In the genomic region with DNA sequence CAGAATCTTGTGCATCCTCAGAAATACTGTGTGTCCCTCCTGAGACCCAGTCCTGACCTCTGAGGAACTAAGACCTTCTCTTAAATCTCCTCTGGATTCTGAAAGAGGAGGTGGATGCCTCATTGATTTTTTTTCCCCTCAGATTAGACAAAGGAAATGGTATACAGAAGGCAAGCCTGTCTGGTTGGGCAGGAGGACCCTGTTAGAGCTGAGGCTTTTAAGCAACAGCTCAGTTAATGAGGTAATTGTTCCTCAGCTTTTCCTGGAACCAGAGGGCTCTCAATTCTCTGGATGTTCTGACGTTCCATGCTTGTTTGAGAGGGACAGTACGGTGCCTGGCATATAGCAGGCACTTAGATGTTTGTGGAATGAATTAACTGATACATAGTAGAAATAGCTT, we compare ENCODE assay signal across 17 cellular contexts. TPM values are rescaled to one million over a fixed set of nuclear protein-coding genes. Genes with fewer than 3 reads are reported as not detected.
DNase-seq lines count a peak whose midpoint lies in the region; ATAC-seq and TF ChIP-seq lines count a peak whose summit lies in the region.
"Had no signal": no experiment of that assay in that cellular context is flagged by ENCODE, and none has a peak within 500 bp of the region (broad histone marks: within the 10 kb centered on the region; RNA-seq: fewer than 3 reads in every experiment).

No MANE protein-coding gene starts in this region.

- H3F3A ChIP-seq in OCI-LY1 (ENCODE audit: insufficient read depth, low read length), result peaks cover 7% of the 10 kb centered on the region; the same call in 1 of the 2 replicates

- no peaks in the 10 kb centered on the region for H3K27me3 ChIP-seq in OCI-LY1 (ENCODE audit: insufficient read depth, low read length)
- no peaks in the 10 kb centered on the region for H3K27me3 ChIP-seq in spleen (replicated peaks in 1 of 7)
- no peaks in the 10 kb centered on the region for H3K27me3 ChIP-seq in neuronal stem cell (ENCODE audit: control insufficient read depth in 3 of 3, insufficient read depth in 3 of 3, low read depth in 1 of 3, low read length in 3 of 3)
- H3K27me3 ChIP-seq: ovary, sigmoid colon had no signal

- no peak overlapping the region for H3K23ac ChIP-seq in neuronal stem cell (ENCODE audit: low read depth, low read length, poor library complexity)

- H2AFZ ChIP-seq in OCI-LY1 (ENCODE audit: low read length) (no peak overlapping the region), neuronal stem cell (ENCODE audit: low read length) (no peak overlapping the region)

- H3K27me3 Mint-ChIP-seq in activated CD8-positive, alpha-beta memory T cell treated with anti-CD3 and anti-CD28 coated beads, Interleukin-2, amount 10 ng/mL, durations not matched to agents 7 days and 5 days, result no peaks in the 10 kb centered on the region
- no peaks in the 10 kb centered on the region for H3K27me3 Mint-ChIP-seq in activated naive CD8-positive, alpha-beta T cell treated with anti-CD3 and anti-CD28 coated beads for 36 hours

- H3K36me3 ChIP-seq in OCI-LY1 (ENCODE audit: insufficient read depth, low read length), result peaks cover 58% of the 10 kb centered on the region; the same call in 1 of the 2 replicates
- peaks cover 0 to 91% (median 7%) of the 10 kb centered on the region in 6 donors for H3K36me3 ChIP-seq in spleen
- peaks cover 3 to 9% of the 10 kb centered on the region in 2 donors for H3K36me3 ChIP-seq in neuronal stem cell (replicated peaks in 1 of 2; ENCODE audit: control insufficient read depth in 2 of 2, insufficient read depth in 2 of 2, low read length in 2 of 2)
- H3K36me3 ChIP-seq: ovary had no signal

- H3K18ac ChIP-seq in neuronal stem cell (ENCODE audit: low read length), result no peak overlapping the region

- ATAC-seq in activated CD8-positive, alpha-beta memory T cell treated with anti-CD3 and anti-CD28 coated beads, Interleukin-2, amount 10 ng/mL, durations not matched to agents 7 days and 5 days, result no peak
- ATAC-seq in HG03565 (IDR thresholded peaks at IDR 0.05; ENCODE audit: unreplicated experiment) (no peak), GM19351 (IDR thresholded peaks at IDR 0.05; ENCODE audit: unreplicated experiment) (no peak)

- H3K79me2 ChIP-seq in OCI-LY1 (ENCODE audit: insufficient read depth, low read length), result no peaks in the 10 kb centered on the region

- H3K9ac ChIP-seq in OCI-LY1 (ENCODE audit: low read length), result no peak overlapping the region; the same call in 1 of the 2 replicates
- H3K9ac ChIP-seq in neuronal stem cell (ENCODE audit: low read depth, low read length, poor library complexity), result no peak overlapping the region

- peaks cover 26% of the 10 kb centered on the region for H3K36me3 Mint-ChIP-seq in activated CD8-positive, alpha-beta memory T cell treated with anti-CD3 and anti-CD28 coated beads, Interleukin-2, amount 10 ng/mL, durations not matched to agents 7 days and 5 days
- peaks cover 44% of the 10 kb centered on the region for H3K36me3 Mint-ChIP-seq in activated naive CD8-positive, alpha-beta T cell treated with anti-CD3 and anti-CD28 coated beads for 36 hours

- H3K4me1 ChIP-seq in OCI-LY1 (ENCODE audit: insufficient read depth, low read length, severe bottlenecking) (peaks cover 53% of the 10 kb centered on the region), spleen (peaks cover 12 to 93% (median 57%) of the 10 kb centered on the region in 6 donors), neuronal stem cell (ENCODE audit: control insufficient read depth in 2 of 2, insufficient read depth in 1 of 2, low read depth in 1 of 2, low read length in 2 of 2) (no peaks in the 10 kb centered on the region)

- H3K4me1 Mint-ChIP-seq in activated CD8-positive, alpha-beta memory T cell treated with anti-CD3 and anti-CD28 coated beads, Interleukin-2, amount 10 ng/mL, durations not matched to agents 7 days and 5 days, result peaks cover 48% of the 10 kb centered on the region
- peaks cover 47% of the 10 kb centered on the region for H3K4me1 Mint-ChIP-seq in activated naive CD8-positive, alpha-beta T cell treated with anti-CD3 and anti-CD28 coated beads for 36 hours

- H3K79me1 ChIP-seq in neuronal stem cell (ENCODE audit: low read depth, low read length), result no peaks in the 10 kb centered on the region

- DNase-seq in activated CD8-positive, alpha-beta memory T cell treated with anti-CD3 and anti-CD28 coated beads, Interleukin-2, amount 10 ng/mL, durations not matched to agents 7 days and 5 days, result no peak
- DNase-seq in activated CD8-positive, alpha-beta memory T cell treated with anti-CD3 and anti-CD28 coated beads for 24 hours, result no peak
- DNase-seq in activated naive CD8-positive, alpha-beta T cell treated with anti-CD3 and anti-CD28 coated beads for 36 hours, result no peak
- no peak for DNase-seq in spleen
- no peak for DNase-seq in neuronal stem cell (ENCODE audit: low spot score)
- DNase-seq: activated CD4-positive, alpha-beta T cell treated with anti-CD3 and anti-CD28 coated beads for 4 hours; COR-L47; kidney glomerular epithelial cell; NCI-H1694; ovary; SHP77 treated with DMSO at 0.1 percent for 48 hours; sigmoid colon; stimulated activated CD4-positive, alpha-beta T cell treated with anti-CD3 and anti-CD28 coated beads, Interleukin-2, amount 100 ng/mL, for 24 hours; T-helper 9 cell had no signal

- H2BK12ac ChIP-seq in neuronal stem cell (ENCODE audit: low read length), result no peak overlapping the region

- no peak overlapping the region for H2BK120ac ChIP-seq in neuronal stem cell (ENCODE audit: low read depth, low read length)

- H4K91ac ChIP-seq in neuronal stem cell (ENCODE audit: low read depth, low read length, poor library complexity), result no peak overlapping the region

- H3K4me3 Mint-ChIP-seq in activated CD8-positive, alpha-beta memory T cell treated with anti-CD3 and anti-CD28 coated beads, Interleukin-2, amount 10 ng/mL, durations not matched to agents 7 days and 5 days, result no peak overlapping the region
- no peak overlapping the region for H3K4me3 Mint-ChIP-seq in activated naive CD8-positive, alpha-beta T cell treated with anti-CD3 and anti-CD28 coated beads for 36 hours

- no peaks in the 10 kb centered on the region for H3K9me3 Mint-ChIP-seq in activated CD8-positive, alpha-beta memory T cell treated with anti-CD3 and anti-CD28 coated beads, Interleukin-2, amount 10 ng/mL, durations not matched to agents 7 days and 5 days (ENCODE audit: low read depth)
- H3K9me3 Mint-ChIP-seq in activated naive CD8-positive, alpha-beta T cell treated with anti-CD3 and anti-CD28 coated beads for 36 hours, result no peaks in the 10 kb centered on the region

- H3K4ac ChIP-seq in neuronal stem cell (ENCODE audit: low read length), result no peak overlapping the region

- peak overlapping the region; percentile 99 for H3K27ac ChIP-seq in OCI-LY1 (ENCODE audit: low read depth, low read length, poor library complexity, severe bottlenecking)
- peak overlapping the region in 6 of 8 donors; percentile 7 to 90 (median 82) for H3K27ac ChIP-seq in spleen
- no peak overlapping the region for H3K27ac ChIP-seq in neuronal stem cell (replicated peaks; ENCODE audit: low read length)
- H3K27ac ChIP-seq: ovary had no signal

- no peak overlapping the region for H3K14ac ChIP-seq in neuronal stem cell (ENCODE audit: low read length)

- WGBS in spleen, 5 donors, result 67 to 87% (median 77%) methylated on average over 2 of the region's 2 CpGs
- no CpG with 5 or more reads among the region's 2 CpGs for WGBS in neuronal stem cell (ENCODE audit: extremely low coverage in 2 of 2, insufficient read length in 2 of 2, insufficient replicate concordance in 1 of 2), 2 donors

- no peaks in the 10 kb centered on the region for H3K9me3 ChIP-seq in OCI-LY1 (ENCODE audit: low read length)
- no peaks in the 10 kb centered on the region for H3K9me3 ChIP-seq in spleen
- H3K9me3 ChIP-seq in neuronal stem cell (replicated peaks in 1 of 2; ENCODE audit: control insufficient read depth in 2 of 2, insufficient read depth in 1 of 2, low read depth in 1 of 2, low read length in 2 of 2), result no peaks in the 10 kb centered on the region
- H3K9me3 ChIP-seq: ovary, sigmoid colon had no signal

- H4K8ac ChIP-seq in neuronal stem cell (ENCODE audit: low read depth, low read length), result no peak overlapping the region

- no peak overlapping the region for H2BK5ac ChIP-seq in neuronal stem cell (ENCODE audit: low read length)

- H2AK5ac ChIP-seq in neuronal stem cell (ENCODE audit: low read depth, low read length), result no peak overlapping the region

- no peak overlapping the region for H3K4me3 ChIP-seq in OCI-LY1 (ENCODE audit: low read depth, low read length, poor library complexity, severe bottlenecking)
- H3K4me3 ChIP-seq in spleen, result no peak overlapping the region
- H3K4me3 ChIP-seq in neuronal stem cell (ENCODE audit: low read length in 2 of 2), result no peak overlapping the region
- H3K4me3 ChIP-seq: ovary, sigmoid colon had no signal

- H4K20me1 ChIP-seq in OCI-LY1 (ENCODE audit: insufficient read depth, low read length), result no peaks in the 10 kb centered on the region

- H2BK15ac ChIP-seq in neuronal stem cell (ENCODE audit: low read length), result no peak overlapping the region

- no peaks in the 10 kb centered on the region for H3K9me2 ChIP-seq in OCI-LY1 (ENCODE audit: low read depth, low read length)

- TF ChIP-seq POLR2A in spleen (IDR thresholded peaks at IDR 0.05), result no peak

- CTCF ChIA-PET in activated CD8-positive, alpha-beta memory T cell treated with anti-CD3 and anti-CD28 coated beads, Interleukin-2, amount 10 ng/mL, durations not matched to agents 7 days and 5 days (lab: Charles Lee), result no interaction called here

- H3K27ac Mint-ChIP-seq in activated CD8-positive, alpha-beta memory T cell treated with anti-CD3 and anti-CD28 coated beads, Interleukin-2, amount 10 ng/mL, durations not matched to agents 7 days and 5 days, result peak overlapping the region; percentile 78
- H3K27ac Mint-ChIP-seq in activated naive CD8-positive, alpha-beta T cell treated with anti-CD3 and anti-CD28 coated beads for 36 hours, result peak overlapping the region; percentile 94

- intact Hi-C loops in spleen (cut with DNase I; ENCODE audit: low total_unique reads), result no loop called here

- TF ChIP-seq CTCF in OCI-LY1 (IDR thresholded peaks at IDR 0.05; ENCODE audit: low read length), result no peak
- no peak for TF ChIP-seq CTCF in spleen (IDR thresholded peaks at IDR 0.05 in 8 of 11, conservative IDR thresholded peaks at IDR 0.05 in 3 of 11)

- H3K4me2 ChIP-seq in OCI-LY1 (ENCODE audit: low read length) (no peak overlapping the region), neuronal stem cell (ENCODE audit: insufficient read depth, low read length, poor library complexity, severe bottlenecking) (no peak overlapping the region)

RNA-seq across cellular contexts. Expression of a gene that starts 36.2 kb away (rescaled TPM):
- 10 to 100 TPM; 67.5 to 79.0 TPM for total RNA-seq in activated CD8-positive, alpha-beta memory T cell treated with anti-CD3 and anti-CD28 coated beads, Interleukin-2, amount 10 ng/mL, durations not matched to agents 7 days and 5 days
- 10 to 100 TPM; 55.0 to 56.6 TPM for total RNA-seq in activated naive CD8-positive, alpha-beta T cell treated with anti-CD3 and anti-CD28 coated beads for 36 hours
- 10 to 100 TPM; 40.3 to 59.0 (median 47.6) TPM for total RNA-seq in spleen
- 10 to 100 TPM; 13.6 to 37.6 (median 17.7) TPM for polyA plus RNA-seq in spleen
- polyA plus RNA-seq in neuronal stem cell (2013, experiment 1 of 2), result 12.6 TPM
- polyA plus RNA-seq in neuronal stem cell (2013, experiment 2 of 2), result 12.6 TPM
